18 cellular contexts compared by ENCODE assay signal in genomic region chr1:226397011-226397926, GRCh38. TPM values are rescaled to one million over a fixed set of nuclear protein-coding genes. Genes with fewer than 3 reads are reported as not detected.
DNase-seq lines count a peak whose midpoint lies in the region; ATAC-seq, FAIRE-seq and TF ChIP-seq lines count a peak whose summit lies in the region.
"Had no signal": no experiment of that assay in that cellular context is flagged by ENCODE, and none has a peak within 500 bp of the region (broad histone marks: within the 10 kb centered on the region; RNA-seq: fewer than 3 reads in every experiment).

No MANE protein-coding gene starts in this region.

- ATAC-seq in left cardiac atrium: peak; percentile 66 to 86
- ATAC-seq in pancreas: peak; percentile 19 to 53 (median 50)
- ATAC-seq in GM21360 (IDR thresholded peaks at IDR 0.05; ENCODE audit: unreplicated experiment): no peak
- ATAC-seq: activated CD4-positive, CD25-positive, alpha-beta regulatory T cell treated with anti-CD3 and anti-CD28 coated beads, Interleukin-2, amount 50 U/mL, for 24 hours; natural killer cell; stimulated activated naive CD8-positive, alpha-beta T cell treated with anti-CD3 and anti-CD28 coated beads, Interleukin-15, Interleukin-2, amounts not matched to agents 100 U/mL and 50 U/mL, for 24 hours had no signal

- no peaks in the 10 kb centered on the region for H3K9me3 ChIP-seq in HEK293 (ENCODE audit: control insufficient read depth, insufficient read depth, low read depth, low read length)
- H3K9me3 ChIP-seq in pancreas: no peaks in the 10 kb centered on the region
- H3K9me3 ChIP-seq in small intestine (ENCODE audit: control insufficient read depth, low read depth): no peaks in the 10 kb centered on the region

- WGBS in pancreas, 2 donors: 57 to 60% methylated on average over 8 of the region's 8 CpGs
- WGBS in small intestine, 3 donors: 83 to 92% (median 86%) methylated on average over 8 of the region's 8 CpGs

- H3K36me3 ChIP-seq in HEK293 (ENCODE audit: control insufficient read depth in 2 of 2, insufficient read depth in 1 of 2, low read length in 2 of 2): peaks cover 76 to 97% of the 10 kb centered on the region in 2 experiments
- H3K36me3 ChIP-seq in pancreas: peaks cover 0 to 22% (median 14%) of the 10 kb centered on the region in 3 donors
- H3K36me3 ChIP-seq in small intestine (ENCODE audit: control insufficient read depth in 2 of 2, insufficient read depth in 2 of 2, low read length in 2 of 2): peaks cover 6 to 17% of the 10 kb centered on the region in 2 donors

- intact Hi-C loops in left cardiac atrium (cut with DNase I): no loop called here
- intact Hi-C loops in pancreas (cut with DNase I): no loop called here

- H3K27me3 ChIP-seq in pancreas (no peaks in the 10 kb centered on the region), small intestine (ENCODE audit: control insufficient read depth in 2 of 2, insufficient read depth in 2 of 2, low read length in 2 of 2) (no peaks in the 10 kb centered on the region)

- TF ChIP-seq CTCF in HEK293 (tag by site-specific recombination; IDR thresholded peaks at IDR 0.05) (no peak), pancreas (IDR thresholded peaks at IDR 0.05) (no peak), GM10248 (IDR thresholded peaks at IDR 0.05; ENCODE audit: control extremely low read depth, extremely low read depth, low read depth, missing control alignments) (no peak)

- peak; percentile 74 for DNase-seq in amniotic epithelial cell (ENCODE audit: low read depth)
- DNase-seq in left cardiac atrium: no peak
- DNase-seq in pancreas: no peak
- no peak for DNase-seq in DMS53 treated with DMSO at 0.1 percent for 48 hours (lab: John Stamatoyannopoulos, UW; ENCODE audit: unreplicated experiment)
- no peak for DNase-seq in small intestine
- no peak for DNase-seq in GM10248 (ENCODE audit: extremely low spot score)
- DNase-seq: activated naive CD8-positive, alpha-beta T cell treated with anti-CD3 and anti-CD28 coated beads for 36 hours; cerebellar nuclear complex; natural killer cell; NCI-H1694; NCI-H69; stimulated activated naive CD8-positive, alpha-beta T cell treated with anti-CD3 and anti-CD28 coated beads, Interleukin-15, Interleukin-2, amounts not matched to agents 100 U/mL and 50 U/mL, for 24 hours had no signal

- H3K4me1 ChIP-seq in HEK293 (ENCODE audit: control insufficient read depth, insufficient read depth, low read length) (no peaks in the 10 kb centered on the region; the same call in 1 of the 2 replicates), pancreas (peaks cover 7 to 8% (median 7%) of the 10 kb centered on the region in 3 donors), small intestine (ENCODE audit: control insufficient read depth in 2 of 2, insufficient read depth in 1 of 2, low read depth in 1 of 2, low read length in 1 of 2) (no peaks in the 10 kb centered on the region)

- CTCF ChIA-PET in HEK293 (lab: Yijun Ruan, JAX): interaction anchor here (0.5 to 1.0 kb wide), 3 partner anchors 9 to 327 kb away, joined by 3 read pairs; no protein-coding TSS in a partner anchor
- CTCF ChIA-PET in GM10248 (lab: Yijun Ruan, JAX): interaction anchor here (0.7 to 3.4 kb wide), 3 partner anchors 10 to 200 kb away, joined by 3 to 24 read pairs (median 3); partner anchors contain the start of gene PARP1

- FAIRE-seq in pancreas (lab: Jason Lieb, UNC): no peak
- FAIRE-seq in small intestine (lab: Jason Lieb, UNC): no peak
- FAIRE-seq: GM18507, RCC 7860 had no signal

- POLR2A ChIA-PET in HEK293 (lab: Yijun Ruan, JAX): interaction anchor here (0.8 kb wide), 1 partner anchor 11 kb away, joined by 6 read pairs; the partner anchor contains the start of gene PARP1
- POLR2A ChIA-PET in GM10248 (lab: Yijun Ruan, JAX): no interaction called here

- H3K27ac ChIP-seq in HEK293 (ENCODE audit: extremely low read depth, low read depth, low read length) (no peak overlapping the region; the same call in 1 of the 2 replicates), pancreas (no peak overlapping the region), small intestine (ENCODE audit: low read depth in 1 of 2, low read length in 1 of 2) (no peak overlapping the region)
- H3K27ac ChIP-seq: epithelial cell of prostate had no signal

- no peak overlapping the region for H3K4me3 ChIP-seq in HEK293 (ENCODE audit: low read depth, low read length)
- H3K4me3 ChIP-seq in pancreas: no peak overlapping the region
- H3K4me3 ChIP-seq in small intestine (ENCODE audit: low read depth in 1 of 2, low read length in 2 of 2): no peak overlapping the region

TF ChIP-seq in HEK293, 187 proteins besides CTCF, POLR2A, EP300 and RAD21:
- TF ChIP-seq ZNF660 (tag by site-specific recombination; IDR thresholded peaks at IDR 0.05): no peak
- TF ChIP-seq, protein P1, sequence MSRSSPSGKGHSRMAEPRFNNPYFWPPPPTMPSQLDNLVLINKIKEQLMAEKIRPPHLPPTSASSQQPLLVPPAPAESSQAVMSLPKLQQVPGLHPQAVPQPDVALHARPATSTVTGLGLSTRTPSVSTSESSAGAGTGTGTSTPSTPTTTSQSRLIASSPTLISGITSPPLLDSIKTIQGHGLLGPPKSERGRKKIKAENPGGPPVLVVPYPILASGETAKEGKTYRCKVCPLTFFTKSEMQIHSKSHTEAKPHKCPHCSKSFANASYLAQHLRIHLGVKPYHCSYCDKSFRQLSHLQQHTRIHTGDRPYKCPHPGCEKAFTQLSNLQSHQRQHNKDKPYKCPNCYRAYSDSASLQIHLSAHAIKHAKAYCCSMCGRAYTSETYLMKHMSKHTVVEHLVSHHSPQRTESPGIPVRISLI (tag by site-specific recombination; IDR thresholded peaks at IDR 0.05): peak; percentile 67; the same call in 1 of the 2 replicates

RNA-seq across cellular contexts. Expression of gene PARP1, which starts 10.6 kb away (rescaled TPM):
- total RNA-seq in left cardiac atrium (10 to 100 TPM; 52.9 to 61.1 TPM), pancreas (10 to 100 TPM; 40.7 to 69.4 (median 52.5) TPM)
- polyA plus RNA-seq in pancreas (10 to 100 TPM; 16.8 to 23.8 TPM), small intestine (10 to 100 TPM; 17.4 to 46.5 (median 23.8) TPM)
